Comparison of ENCODE assay signal across 8 cellular contexts in the genomic region with DNA sequence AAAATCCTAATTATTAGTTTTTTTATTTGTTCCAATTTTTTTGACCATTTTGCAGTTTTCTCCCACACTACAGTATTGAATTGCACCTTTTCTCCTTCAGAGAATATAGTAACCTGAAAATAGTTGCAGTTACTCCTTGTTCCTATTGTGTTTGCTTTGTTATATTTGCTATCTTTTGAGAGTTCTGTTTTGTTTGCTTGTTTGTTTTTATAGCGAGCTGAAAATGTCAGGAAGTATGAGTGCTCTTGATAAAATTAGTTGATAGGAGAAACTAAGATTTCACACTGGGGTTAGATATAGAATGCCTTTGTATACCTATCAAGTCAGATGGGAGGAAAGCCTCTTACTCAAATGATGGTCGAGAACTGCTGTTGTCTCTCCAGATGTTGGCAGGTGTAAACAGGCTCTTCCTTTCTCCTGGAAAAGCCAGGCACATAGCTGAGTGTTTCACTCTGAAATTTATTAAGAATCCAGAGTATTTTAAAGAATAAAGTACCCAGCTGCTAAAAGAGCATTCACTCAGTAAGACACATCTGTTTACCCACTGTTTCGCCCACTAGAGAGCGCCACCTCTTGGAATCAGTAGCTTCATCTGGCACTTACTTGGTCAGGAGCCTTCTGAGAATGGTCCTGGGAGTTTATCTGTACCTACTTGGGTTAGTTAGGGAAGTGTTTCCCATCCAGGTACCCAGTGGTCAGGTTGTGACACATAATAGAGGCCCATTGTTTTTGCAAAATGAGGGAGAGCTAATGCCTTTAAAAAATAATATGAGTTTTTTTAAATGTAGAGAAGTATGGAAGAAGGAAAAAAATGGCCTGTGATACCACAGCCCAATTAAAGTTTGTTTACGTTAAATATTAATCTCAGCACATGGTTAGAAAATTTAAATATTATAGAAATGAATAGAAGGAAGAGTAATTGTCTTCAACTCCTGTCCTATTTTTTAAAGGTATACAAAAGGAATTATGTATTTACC. TPM values are rescaled to one million over a fixed set of nuclear protein-coding genes. Genes with fewer than 3 reads are reported as not detected.
DNase-seq lines count a peak whose midpoint lies in the region; ATAC-seq and TF ChIP-seq lines count a peak whose summit lies in the region.

No MANE protein-coding gene starts in this region.

- H3K27ac ChIP-seq in SK-N-SH (ENCODE audit: low read depth in 2 of 2, low read length in 1 of 2) (no peak overlapping the region), transverse colon (no peak overlapping the region)

- H3K36me3 ChIP-seq in SK-N-SH (replicated peaks in 1 of 2; ENCODE audit: control insufficient read depth in 1 of 2, insufficient read depth in 2 of 2, low read length in 1 of 2) (peaks cover 5 to 66% of the 10 kb centered on the region in 2 experiments), transverse colon (peaks cover 0 to 52% (median 10%) of the 10 kb centered on the region in 4 donors)

- intact Hi-C loops in transverse colon (cut with DNase I; ENCODE audit: low total_unique reads) = no loop called here

- H3K4me2 ChIP-seq in SK-N-SH = no peak overlapping the region

- TF ChIP-seq CTCF in SK-N-SH (IDR thresholded peaks at IDR 0.05) (peak; percentile 66), transverse colon (IDR thresholded peaks at IDR 0.05) (peak; percentile 31 to 47 (median 39))

- peak; percentile 80 for ATAC-seq in GM19395 (IDR thresholded peaks at IDR 0.05; ENCODE audit: unreplicated experiment)
- peak; percentile 66 for ATAC-seq in HG03460 (IDR thresholded peaks at IDR 0.05; ENCODE audit: unreplicated experiment)

- peaks cover 1 to 5% of the 10 kb centered on the region in 2 experiments; a peak in 2 of 4 replicates for H3K4me1 ChIP-seq in SK-N-SH (ENCODE audit: control insufficient read depth in 1 of 2, insufficient read depth in 2 of 2, low read depth in 1 of 2, low read length in 1 of 2)
- no peaks in the 10 kb centered on the region for H3K4me1 ChIP-seq in transverse colon

- H3F3A ChIP-seq in SK-N-SH (replicated peaks; ENCODE audit: insufficient read depth) = peaks cover 9% of the 10 kb centered on the region

- TF ChIP-seq POLR2A in transverse colon (IDR thresholded peaks at IDR 0.05) = no peak

- H3K27me3 ChIP-seq in SK-N-SH (ENCODE audit: insufficient read depth) = no peaks in the 10 kb centered on the region
- no peaks in the 10 kb centered on the region for H3K27me3 ChIP-seq in transverse colon

- WGBS in SK-N-SH (ENCODE audit: low lambda C conversion rate) = 81% methylated on average over 5 of the region's 5 CpGs
- 66 to 81% methylated on average over 3 to 5 of the region's 5 CpGs for WGBS in transverse colon (ENCODE audit: low coverage in 1 of 2), 2 donors

- H3K9ac ChIP-seq in SK-N-SH = no peak overlapping the region

- peak; percentile 48 for TF ChIP-seq RAD21 in SK-N-SH (IDR thresholded peaks at IDR 0.05; ENCODE audit: low read length)

- DNase-seq in NCI-H510A treated with DMSO at 0.1 percent for 48 hours (lab: John Stamatoyannopoulos, UW) (peak; percentile 15), NCI-H510A (lab: John Stamatoyannopoulos, UW) (no peak), SK-N-SH (peak; percentile 26), glomerular visceral epithelial cell (ENCODE audit: extremely low spot score) (peak; percentile 39), transverse colon (peak; percentile 49)
- no peak for DNase-seq in activated T-cell treated with anti-CD3 and anti-CD28 coated beads, Interleukin-2, amount 50 U/mL, for 1 hour

- TF ChIP-seq EP300 in SK-N-SH (IDR thresholded peaks at IDR 0.05; ENCODE audit: borderline replicate concordance in 1 of 2, low read depth in 1 of 2, low read length in 1 of 2) (no peak), transverse colon (IDR thresholded peaks at IDR 0.05; ENCODE audit: low read depth) (no peak)

- in situ Hi-C loops in transverse colon (cut with MboI; ENCODE audit: low pct_ligation_motif_present in 1 of 4, low pct_unique_long_range_greater_than_20kb in 1 of 4, low sequenced_read_pairs in 3 of 4) = no loop called here

- H4K20me1 ChIP-seq in SK-N-SH (ENCODE audit: insufficient read depth) = no peaks in the 10 kb centered on the region

- no peaks in the 10 kb centered on the region for H3K9me2 ChIP-seq in SK-N-SH

- H3K4me3 ChIP-seq in SK-N-SH (ENCODE audit: low read depth in 2 of 2, low read length in 1 of 2) (no peak overlapping the region; a peak in 1 of 4 replicates), transverse colon (no peak overlapping the region)

- H2AFZ ChIP-seq in SK-N-SH (ENCODE audit: low read depth) = no peak overlapping the region

- no peaks in the 10 kb centered on the region for H3K79me2 ChIP-seq in SK-N-SH (ENCODE audit: insufficient read depth)

- no peaks in the 10 kb centered on the region for H3K9me3 ChIP-seq in SK-N-SH
- no peaks in the 10 kb centered on the region for H3K9me3 ChIP-seq in transverse colon

- CTCF ChIA-PET in SK-N-SH (lab: Yijun Ruan, JAX) = interaction anchor here (0.6 to 2.4 kb wide), 16 partner anchors 8 to 141 kb away, joined by 3 to 16 read pairs (median 3); partner anchors contain the start of gene NT5DC1

- POLR2A ChIA-PET in SK-N-SH (lab: Yijun Ruan, JAX) = no interaction called here

TF ChIP-seq in SK-N-SH, 30 proteins besides CTCF, POLR2A, EP300 and RAD21:
- TF ChIP-seq MEF2A (IDR thresholded peaks at IDR 0.05; ENCODE audit: borderline replicate concordance, low read depth) (no peak), RCOR1 (IDR thresholded peaks at IDR 0.05; ENCODE audit: low read length) (no peak), GATA2 (CRISPR knock-in tag; IDR thresholded peaks at IDR 0.05) (no peak), SMC3 (IDR thresholded peaks at IDR 0.05; ENCODE audit: low read depth, low read length) (peak; percentile 34), MXI1 (IDR thresholded peaks at IDR 0.05; ENCODE audit: low read depth, low read length) (no peak), POLR2AphosphoS5 (IDR thresholded peaks at IDR 0.05; ENCODE audit: low read depth, low read length) (no peak), YY1 (IDR thresholded peaks at IDR 0.05; ENCODE audit: low read depth) (no peak), IRF3 (IDR thresholded peaks at IDR 0.05; ENCODE audit: low read depth, low read length) (no peak)

RNA-seq across cellular contexts. Expression of gene NT5DC1, which starts 11.2 kb away (rescaled TPM):
- polyA plus RNA-seq in SK-N-SH (2012; rRNA removed) = 20.3 and 21.0 TPM in 2 replicates
- 18.5 and 23.5 TPM in 2 replicates for polyA plus RNA-seq in SK-N-SH (2012; cell fraction: cytosol; rRNA removed)
- polyA plus RNA-seq in SK-N-SH (2012; cell fraction: nucleus; rRNA removed) = 7.4 and 18.2 TPM in 2 replicates
- total RNA-seq in transverse colon = 10 to 100 TPM in 2 of 4 donors, 1 to 10 TPM in 2; 5.4 to 18.6 (median 12.4) TPM

RNA-seq across cellular contexts. Expression of gene COL10A1, which starts 14.1 kb away (rescaled TPM):
- polyA plus RNA-seq in SK-N-SH (2012; rRNA removed) = 4.5 and 5.1 TPM in 2 replicates
- 4.7 and 5.5 TPM in 2 replicates for polyA plus RNA-seq in SK-N-SH (2012; cell fraction: cytosol; rRNA removed)
- 3.6 and 4.3 TPM in 2 replicates for polyA plus RNA-seq in SK-N-SH (2012; cell fraction: nucleus; rRNA removed)
- not detected for total RNA-seq in transverse colon

RNA-seq across cellular contexts. Expression of gene FRK, which starts 51.1 kb away (rescaled TPM):
- polyA plus RNA-seq in SK-N-SH (2012; rRNA removed) = under 0.01 and 0.02 TPM in 2 replicates
- under 0.01 and 0.01 TPM in 2 replicates for polyA plus RNA-seq in SK-N-SH (2012; cell fraction: cytosol; rRNA removed)
- polyA plus RNA-seq in SK-N-SH (2012; cell fraction: nucleus; rRNA removed) = under 0.01 and 0.01 TPM in 2 replicates
- total RNA-seq in transverse colon = 10 to 100 TPM; 13.3 to 25.4 (median 18.9) TPM

Comparison
In these comparisons a context has a peak if more than half of its experiments do, and no peak if none do; other contexts are left out.
1. DNase-seq: peak in NCI-H510A treated with DMSO at 0.1 percent for 48 hours (single experiment), SK-N-SH (single experiment), glomerular visceral epithelial cell (single experiment) and transverse colon (single experiment); none in NCI-H510A (single experiment) and activated T-cell treated with anti-CD3 and anti-CD28 coated beads, Interleukin-2, amount 50 U/mL, for 1 hour (single experiment).